Comparison of ENCODE assay signal across 14 cellular contexts in genomic region chr10:26478061-26478460, GRCh38. TPM values are rescaled to one million over a fixed set of nuclear protein-coding genes. Genes with fewer than 3 reads are reported as not detected.
DNase-seq lines count a peak whose midpoint lies in the region; ATAC-seq and TF ChIP-seq lines count a peak whose summit lies in the region.
"Had no signal": no experiment of that assay in that cellular context is flagged by ENCODE, and none has a peak within 500 bp of the region (broad histone marks: within the 10 kb centered on the region; RNA-seq: fewer than 3 reads in every experiment).

No MANE protein-coding gene starts in this region.

- H3K27ac ChIP-seq in neutrophil: peak overlapping the region; percentile 69
- no peak overlapping the region for H3K27ac ChIP-seq in right cardiac atrium (ENCODE audit: low read length)
- H3K27ac ChIP-seq: tibial artery had no signal

- H3K4me3 ChIP-seq in Jurkat, Clone E6-1 (ENCODE audit: low read length): peak overlapping the region; percentile 11; the same call in 1 of the 2 replicates
- H3K4me3 ChIP-seq in neutrophil (ENCODE audit: low read depth in 1 of 2, low read length in 1 of 2) (no peak overlapping the region), right cardiac atrium (ENCODE audit: low read length) (no peak overlapping the region)
- H3K4me3 ChIP-seq: tibial artery had no signal

- H3K9me3 Mint-ChIP-seq in activated CD4-positive, alpha-beta T cell treated with anti-CD3 and anti-CD28 coated beads, Interleukin-2, amount 10 ng/mL, durations not matched to agents 24 days and 14 days: peaks cover 10% of the 10 kb centered on the region
- H3K9me3 Mint-ChIP-seq in activated T-helper 1 cell treated with anti-CD3 and anti-CD28 coated beads, Interleukin-12 subunit alpha, Interleukin-12 subunit beta, Interleukin-2, Interleukin-4 antibody, amounts not matched to agents 30 ng/mL and 10 ng/mL and 1 ng/mL, durations not matched to agents 14 hours and 24 hours and 36 hours: no peaks in the 10 kb centered on the region
- H3K9me3 Mint-ChIP-seq: nephron progenitor cell had no signal

- H3K36me3 ChIP-seq in neutrophil: peaks cover 16% of the 10 kb centered on the region
- H3K36me3 ChIP-seq: tibial artery had no signal

- H3K36me3 Mint-ChIP-seq in activated CD4-positive, alpha-beta T cell treated with anti-CD3 and anti-CD28 coated beads, Interleukin-2, amount 10 ng/mL, durations not matched to agents 24 days and 14 days (ENCODE audit: low read depth): peaks cover 21% of the 10 kb centered on the region
- H3K36me3 Mint-ChIP-seq in activated T-helper 1 cell treated with anti-CD3 and anti-CD28 coated beads, Interleukin-12 subunit alpha, Interleukin-12 subunit beta, Interleukin-2, Interleukin-4 antibody, amounts not matched to agents 30 ng/mL and 10 ng/mL and 1 ng/mL, durations not matched to agents 14 hours and 24 hours and 36 hours (ENCODE audit: low read depth): peaks cover 29% of the 10 kb centered on the region

- no peaks in the 10 kb centered on the region for H3K27me3 ChIP-seq in neutrophil
- H3K27me3 ChIP-seq in right cardiac atrium (ENCODE audit: control insufficient read depth, insufficient read depth): no peaks in the 10 kb centered on the region
- H3K27me3 ChIP-seq: tibial artery had no signal

- no peaks in the 10 kb centered on the region for H3K27me3 Mint-ChIP-seq in activated CD4-positive, alpha-beta T cell treated with anti-CD3 and anti-CD28 coated beads, Interleukin-2, amount 10 ng/mL, durations not matched to agents 24 days and 14 days
- no peaks in the 10 kb centered on the region for H3K27me3 Mint-ChIP-seq in activated T-helper 1 cell treated with anti-CD3 and anti-CD28 coated beads, Interleukin-12 subunit alpha, Interleukin-12 subunit beta, Interleukin-2, Interleukin-4 antibody, amounts not matched to agents 30 ng/mL and 10 ng/mL and 1 ng/mL, durations not matched to agents 14 hours and 24 hours and 36 hours (ENCODE audit: insufficient read depth)

- peak overlapping the region; percentile 59 for H3K4me3 Mint-ChIP-seq in activated CD4-positive, alpha-beta T cell treated with anti-CD3 and anti-CD28 coated beads, Interleukin-2, amount 10 ng/mL, durations not matched to agents 24 days and 14 days
- peak overlapping the region; percentile 20 for H3K4me3 Mint-ChIP-seq in activated T-helper 1 cell treated with anti-CD3 and anti-CD28 coated beads, Interleukin-12 subunit alpha, Interleukin-12 subunit beta, Interleukin-2, Interleukin-4 antibody, amounts not matched to agents 30 ng/mL and 10 ng/mL and 1 ng/mL, durations not matched to agents 14 hours and 24 hours and 36 hours
- H3K4me3 Mint-ChIP-seq: nephron progenitor cell had no signal

- ATAC-seq in right cardiac atrium: no peak
- ATAC-seq: Right ventricle myocardium inferior had no signal

- peaks cover 59 to 74% of the 10 kb centered on the region in 2 experiments for H3K4me1 ChIP-seq in neutrophil (ENCODE audit: control insufficient read depth in 1 of 2, insufficient read depth in 1 of 2, low read depth in 1 of 2, low read length in 1 of 2)
- peaks cover 3% of the 10 kb centered on the region for H3K4me1 ChIP-seq in right cardiac atrium (ENCODE audit: control insufficient read depth, insufficient read depth, low read length)

- intact Hi-C loops in activated CD4-positive, alpha-beta T cell treated with anti-CD3 and anti-CD28 coated beads, Interleukin-2, amount 10 ng/mL, durations not matched to agents 24 days and 14 days (cut with micrococcal nuclease): no loop called here
- intact Hi-C loops in activated T-helper 1 cell treated with anti-CD3 and anti-CD28 coated beads, Interleukin-12 subunit alpha, Interleukin-12 subunit beta, Interleukin-2, Interleukin-4 antibody, amounts not matched to agents 30 ng/mL and 10 ng/mL and 1 ng/mL, durations not matched to agents 14 hours and 24 hours and 36 hours (cut with micrococcal nuclease): no loop called here
- intact Hi-C loops in right cardiac atrium (cut with DNase I): no loop called here

- TF ChIP-seq CTCF in neutrophil (IDR thresholded peaks at IDR 0.05): no peak

- 88% methylated on average over 10 of the region's 10 CpGs for WGBS in right cardiac atrium

- DNase-seq in activated CD4-positive, alpha-beta T cell treated with anti-CD3 and anti-CD28 coated beads, Interleukin-2, amount 10 ng/mL, durations not matched to agents 24 days and 14 days: no peak
- no peak for DNase-seq in activated CD4-positive, alpha-beta T cell treated with anti-CD3 and anti-CD28 coated beads, Interleukin-2, amount 50 U/mL, for 1 hour
- DNase-seq in Jurkat, Clone E6-1 (ENCODE audit: low read depth, low spot score): peak; percentile 85
- DNase-seq in activated T-helper 1 cell treated with anti-CD3 and anti-CD28 coated beads, Interleukin-12 subunit alpha, Interleukin-12 subunit beta, Interleukin-2, Interleukin-4 antibody, amounts not matched to agents 30 ng/mL and 10 ng/mL and 1 ng/mL, durations not matched to agents 14 hours and 24 hours and 36 hours (ENCODE audit: low spot score): no peak
- DNase-seq in NCI-H1436 treated with DMSO at 0.1 percent for 48 hours (lab: John Stamatoyannopoulos, UW): no peak
- no peak for DNase-seq in right cardiac atrium
- DNase-seq in NCI-H2029 (lab: John Stamatoyannopoulos, UW): no peak
- DNase-seq: foreskin fibroblast, MV-4-11, nephron progenitor cell, T1000, tibial artery had no signal

- no peaks in the 10 kb centered on the region for H3K9me3 ChIP-seq in neutrophil
- H3K9me3 ChIP-seq in right cardiac atrium (ENCODE audit: control insufficient read depth, low read length): no peaks in the 10 kb centered on the region
- H3K9me3 ChIP-seq: tibial artery had no signal

- peak overlapping the region; percentile 89 for H3K27ac Mint-ChIP-seq in activated CD4-positive, alpha-beta T cell treated with anti-CD3 and anti-CD28 coated beads, Interleukin-2, amount 10 ng/mL, durations not matched to agents 24 days and 14 days
- H3K27ac Mint-ChIP-seq in activated T-helper 1 cell treated with anti-CD3 and anti-CD28 coated beads, Interleukin-12 subunit alpha, Interleukin-12 subunit beta, Interleukin-2, Interleukin-4 antibody, amounts not matched to agents 30 ng/mL and 10 ng/mL and 1 ng/mL, durations not matched to agents 14 hours and 24 hours and 36 hours: peak overlapping the region; percentile 79
- H3K27ac Mint-ChIP-seq: nephron progenitor cell had no signal

- H3K4me1 Mint-ChIP-seq in activated CD4-positive, alpha-beta T cell treated with anti-CD3 and anti-CD28 coated beads, Interleukin-2, amount 10 ng/mL, durations not matched to agents 24 days and 14 days: peaks cover 63% of the 10 kb centered on the region
- peaks cover 71% of the 10 kb centered on the region for H3K4me1 Mint-ChIP-seq in activated T-helper 1 cell treated with anti-CD3 and anti-CD28 coated beads, Interleukin-12 subunit alpha, Interleukin-12 subunit beta, Interleukin-2, Interleukin-4 antibody, amounts not matched to agents 30 ng/mL and 10 ng/mL and 1 ng/mL, durations not matched to agents 14 hours and 24 hours and 36 hours (ENCODE audit: low read depth)

RNA-seq across cellular contexts. Expression of gene APBB1IP, which starts 39.9 kb away (rescaled TPM):
- total RNA-seq in activated CD4-positive, alpha-beta T cell treated with anti-CD3 and anti-CD28 coated beads, Interleukin-2, amount 10 ng/mL, durations not matched to agents 24 days and 14 days: 40.0 and 41.3 TPM in 2 replicates
- polyA plus RNA-seq in Jurkat, Clone E6-1 (2012; ENCODE audit: insufficient read depth, insufficient read length): 36.8 TPM
- 39.6 and 43.6 TPM in 2 replicates for total RNA-seq in activated T-helper 1 cell treated with anti-CD3 and anti-CD28 coated beads, Interleukin-12 subunit alpha, Interleukin-12 subunit beta, Interleukin-2, Interleukin-4 antibody, amounts not matched to agents 30 ng/mL and 10 ng/mL and 1 ng/mL, durations not matched to agents 14 hours and 24 hours and 36 hours
- total RNA-seq in right cardiac atrium: 1 to 10 TPM; 5.2 to 8.4 (median 6.9) TPM
- 2.8 TPM for polyA plus RNA-seq in right cardiac atrium
